In the genomic region with DNA sequence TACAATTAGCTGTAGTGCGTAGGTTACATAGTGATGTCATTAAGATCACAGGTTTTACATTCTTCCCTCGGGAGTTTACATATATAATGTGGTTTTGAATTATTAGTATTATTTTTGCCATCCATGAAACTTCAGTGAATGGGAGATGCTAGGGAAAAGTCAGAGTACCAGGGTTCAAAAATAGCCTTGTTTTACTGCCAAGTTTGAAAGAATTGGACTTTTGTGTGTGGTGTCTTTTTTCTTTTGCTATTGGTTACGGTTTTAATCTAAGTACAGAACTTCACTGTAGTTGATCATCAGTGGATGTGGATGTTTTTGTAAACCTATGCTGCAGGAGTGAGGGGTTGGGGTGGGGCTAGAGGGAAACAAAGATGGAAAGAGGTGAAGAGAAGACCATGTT, we compare ENCODE assay signal across 31 cellular contexts.
"Had no signal": no experiment of that assay in that cellular context is flagged by ENCODE, and none has a peak within 500 bp of the region (broad histone marks: within the 10 kb centered on the region; RNA-seq: fewer than 3 reads in every experiment).

No MANE protein-coding gene starts in this region.

- H3K4me1 ChIP-seq: lower lobe of right lung, neural progenitor cell, parathyroid adenoma, right atrium auricular region, stomach, testis, thyroid gland, transverse colon, upper lobe of right lung had no signal

- H3K27me3 Mint-ChIP-seq: naive B cell; progenitor cell of endocrine pancreas; stimulated activated naive B cell treated with anti-CD40 and anti-IgM and Interleukin-4, amounts not matched to agents 10 μg/mL and 1 μg/mL and 100 μg/mL, for 72 hours had no signal

- H3K27ac Mint-ChIP-seq: mesothelial cell of epicardium; nephron; neural progenitor cell; progenitor cell of endocrine pancreas; stimulated activated naive B cell treated with anti-CD40 and anti-IgM and Interleukin-4, amounts not matched to agents 10 μg/mL and 1 μg/mL and 100 μg/mL, for 72 hours had no signal

- H3K4me1 Mint-ChIP-seq: mesothelial cell of epicardium, nephron, neural progenitor cell had no signal

- H3K27ac ChIP-seq: lower lobe of right lung, neural progenitor cell, neutrophil, parathyroid adenoma, right atrium auricular region, skin epidermis, stomach, testis, thyroid gland, transverse colon, upper lobe of right lung had no signal

- H3K4me3 ChIP-seq: lower lobe of right lung, neural progenitor cell, right atrium auricular region, skin epidermis, stomach, testis, thyroid gland, transverse colon, upper lobe of right lung had no signal

- ATAC-seq: left cardiac atrium; left lobe of liver; left ventricle myocardium superior; lower lobe of right lung; sciatic nerve; stimulated activated naive B cell treated with anti-CD40 and anti-IgM and Interleukin-4, amounts not matched to agents 10 μg/mL and 1 μg/mL and 100 μg/mL, for 72 hours; stimulated activated naive CD8-positive, alpha-beta T cell treated with anti-CD3 and anti-CD28 coated beads, Interleukin-15, Interleukin-2, amounts not matched to agents 100 U/mL and 50 U/mL, for 24 hours; upper lobe of right lung had no signal

- H3K9ac ChIP-seq: neural progenitor cell, parathyroid adenoma had no signal

- H3K36me3 ChIP-seq: neural progenitor cell, neutrophil had no signal

- H2AFZ ChIP-seq: neural progenitor cell, parathyroid adenoma had no signal

- H3K9me3 ChIP-seq: lower lobe of right lung, neutrophil, testis, thyroid gland, transverse colon, upper lobe of right lung had no signal

- H3K4me3 Mint-ChIP-seq: mesothelial cell of epicardium; naive B cell; nephron; neural progenitor cell; stimulated activated naive B cell treated with anti-CD40 and anti-IgM and Interleukin-4, amounts not matched to agents 10 μg/mL and 1 μg/mL and 100 μg/mL, for 72 hours had no signal

- DNase-seq: head of caudate nucleus; hippocampal formation; kidney glomerular epithelial cell; left cardiac atrium; left ventricle myocardium superior; lower lobe of right lung; mammary epithelial cell; mesendoderm; naive B cell; occipital lobe; stimulated activated CD4-positive, alpha-beta T cell treated with anti-CD3 and anti-CD28 coated beads, Interleukin-12 subunit alpha, Interleukin-12 subunit beta, amount 100 ng/mL, for 4 hours; stimulated activated CD4-positive, alpha-beta T cell treated with anti-CD3 and anti-CD28 coated beads, Interleukin-15, amount 100 ng/mL, for 24 hours; stimulated activated CD4-positive, alpha-beta T cell treated with anti-CD3 and anti-CD28 coated beads, Interleukin-2, amount 100 ng/mL, for 24 hours; stimulated activated CD4-positive, alpha-beta T cell treated with anti-CD3 and anti-CD28 coated beads, Interleukin-4, amount 100 ng/mL, for 1 hour; stimulated activated naive B cell treated with anti-CD40 and anti-IgM and Interleukin-4, amounts not matched to agents 10 μg/mL and 1 μg/mL and 100 μg/mL, for 72 hours; stimulated activated naive CD8-positive, alpha-beta T cell treated with anti-CD3 and anti-CD28 coated beads, Interleukin-15, Interleukin-2, amounts not matched to agents 100 U/mL and 50 U/mL, for 24 hours; stomach; testis; thyroid gland; transverse colon; upper lobe of right lung had no signal

- H3K27me3 ChIP-seq: neural progenitor cell, neutrophil, right atrium auricular region, stomach, testis, thyroid gland, transverse colon, upper lobe of right lung had no signal

- H3K4me2 ChIP-seq: neural progenitor cell had no signal
